In the genomic region with DNA sequence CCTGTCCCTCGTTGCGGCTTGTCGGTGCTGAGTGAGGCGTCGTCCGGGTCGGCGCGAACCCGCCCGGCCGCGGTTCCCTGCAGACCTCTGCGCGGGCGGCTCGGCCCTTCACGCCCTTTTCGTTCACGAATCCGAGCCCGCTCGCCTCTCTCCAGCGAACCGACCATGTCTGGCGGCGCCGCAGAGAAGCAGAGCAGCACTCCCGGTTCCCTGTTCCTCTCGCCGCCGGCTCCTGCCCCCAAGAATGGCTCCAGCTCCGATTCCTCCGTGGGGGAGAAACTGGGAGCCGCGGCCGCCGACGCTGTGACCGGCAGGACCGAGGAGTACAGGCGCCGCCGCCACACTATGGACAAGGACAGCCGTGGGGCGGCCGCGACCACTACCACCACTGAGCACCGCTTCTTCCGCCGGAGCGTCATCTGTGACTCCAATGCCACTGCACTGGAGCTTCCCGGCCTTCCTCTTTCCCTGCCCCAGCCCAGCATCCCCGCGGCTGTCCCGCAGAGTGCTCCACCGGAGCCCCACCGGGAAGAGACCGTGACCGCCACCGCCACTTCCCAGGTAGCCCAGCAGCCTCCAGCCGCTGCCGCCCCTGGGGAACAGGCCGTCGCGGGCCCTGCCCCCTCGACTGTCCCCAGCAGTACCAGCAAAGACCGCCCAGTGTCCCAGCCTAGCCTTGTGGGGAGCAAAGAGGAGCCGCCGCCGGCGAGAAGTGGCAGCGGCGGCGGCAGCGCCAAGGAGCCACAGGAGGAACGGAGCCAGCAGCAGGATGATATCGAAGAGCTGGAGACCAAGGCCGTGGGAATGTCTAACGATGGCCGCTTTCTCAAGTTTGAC, we compare ENCODE assay signal across 1 cellular context.
TF ChIP-seq lines count a peak whose summit lies in the region.

No MANE protein-coding gene starts in this region.

TF ChIP-seq in HepG2, 621 proteins besides CTCF, POLR2A, EP300 and RAD21 (continued from another document):
- TF ChIP-seq ZNF768 (CRISPR knock-in tag; IDR thresholded peaks at IDR 0.05) (peak; percentile 25; the same call in 1 of the 2 replicates), PHF8 (CRISPR knock-in tag; IDR thresholded peaks at IDR 0.05) (0 out of 2 replicates have a peak, but pooled peaks have one; percentile 21), CHCHD3 (CRISPR knock-in tag; IDR thresholded peaks at IDR 0.05) (0 out of 2 replicates have a peak, but pooled peaks have one; percentile 57), MEIS1 (CRISPR knock-in tag; IDR thresholded peaks at IDR 0.05; ENCODE audit: borderline replicate concordance) (0 out of 2 replicates have a peak, but pooled peaks have one; percentile 28), SOX6 (IDR thresholded peaks at IDR 0.05) (no peak), SOX6 (CRISPR knock-in tag; IDR thresholded peaks at IDR 0.05) (peak; percentile 7), ZNF558 (CRISPR knock-in tag; IDR thresholded peaks at IDR 0.05; ENCODE audit: borderline replicate concordance) (0 out of 2 replicates have a peak, but pooled peaks have one; percentile 59), NFKB2 (CRISPR knock-in tag; IDR thresholded peaks at IDR 0.05; ENCODE audit: borderline replicate concordance) (no peak), ZNF264 (CRISPR knock-in tag; IDR thresholded peaks at IDR 0.05) (no peak), AGO2 (optimal IDR thresholded peaks at IDR 0.05; ENCODE audit: low read depth, low read length) (peak; percentile 66)
- TF ChIP-seq, protein P1, sequence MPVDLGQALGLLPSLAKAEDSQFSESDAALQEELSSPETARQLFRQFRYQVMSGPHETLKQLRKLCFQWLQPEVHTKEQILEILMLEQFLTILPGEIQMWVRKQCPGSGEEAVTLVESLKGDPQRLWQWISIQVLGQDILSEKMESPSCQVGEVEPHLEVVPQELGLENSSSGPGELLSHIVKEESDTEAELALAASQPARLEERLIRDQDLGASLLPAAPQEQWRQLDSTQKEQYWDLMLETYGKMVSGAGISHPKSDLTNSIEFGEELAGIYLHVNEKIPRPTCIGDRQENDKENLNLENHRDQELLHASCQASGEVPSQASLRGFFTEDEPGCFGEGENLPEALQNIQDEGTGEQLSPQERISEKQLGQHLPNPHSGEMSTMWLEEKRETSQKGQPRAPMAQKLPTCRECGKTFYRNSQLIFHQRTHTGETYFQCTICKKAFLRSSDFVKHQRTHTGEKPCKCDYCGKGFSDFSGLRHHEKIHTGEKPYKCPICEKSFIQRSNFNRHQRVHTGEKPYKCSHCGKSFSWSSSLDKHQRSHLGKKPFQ (CRISPR knock-in tag; IDR thresholded peaks at IDR 0.05; ENCODE audit: insufficient replicate concordance): peak; percentile 66
